In genomic region chr21:29725025-29725736, GRCh38 we compare ENCODE assay signal across 19 cellular contexts.
A peak's percentile ranks its signal among the peaks of the same experiment; 100 is the strongest.
DNase-seq lines count a peak whose midpoint lies in the region; ATAC-seq and TF ChIP-seq lines count a peak whose summit lies in the region.
"Had no signal": no experiment of that assay in that cellular context is flagged by ENCODE, and none has a peak within 500 bp of the region (broad histone marks: within the 10 kb centered on the region; RNA-seq: fewer than 3 reads in every experiment).

No MANE protein-coding gene starts in this region.

- H3K27me3 Mint-ChIP-seq in GM23338 (ENCODE audit: insufficient read depth, low read depth, poor library complexity), result peaks cover 2% of the 10 kb centered on the region
- H3K27me3 Mint-ChIP-seq in CD8-positive, alpha-beta T cell (ENCODE audit: low read depth), result peaks cover 3% of the 10 kb centered on the region
- H3K27me3 Mint-ChIP-seq: B cell had no signal

- H3K4me3 ChIP-seq in GM23338 (no peak overlapping the region), right lobe of liver (peak overlapping the region in 1 of 3 donors; percentile 9)
- H3K4me3 ChIP-seq in CD8-positive, alpha-beta T cell (ENCODE audit: low read depth, low read length), result no peak overlapping the region

- POLR2A ChIA-PET in CD8-positive, alpha-beta T cell (lab: Charles Lee), result no interaction called here

- TF ChIP-seq CTCF in GM23338 (conservative IDR thresholded peaks at IDR 0.05; ENCODE audit: low read depth in 2 of 2), result no peak
- no peak for TF ChIP-seq CTCF in right lobe of liver (IDR thresholded peaks at IDR 0.05)
- no peak for TF ChIP-seq CTCF in CD8-positive, alpha-beta T cell (IDR thresholded peaks at IDR 0.05)

- H3K4me1 ChIP-seq in GM23338 (ENCODE audit: insufficient read depth) (peaks cover 7% of the 10 kb centered on the region; the same call in 1 of the 2 replicates), right lobe of liver (peaks cover 0 to 9% (median 3%) of the 10 kb centered on the region in 4 donors)
- H3K4me1 ChIP-seq in CD8-positive, alpha-beta T cell (ENCODE audit: insufficient read depth, low read length), result no peaks in the 10 kb centered on the region

- DNase-seq in GM23338 (ENCODE audit: low spot score), result no peak
- DNase-seq in NCI-H1930 (lab: John Stamatoyannopoulos, UW), result peak; percentile 78 to 85
- DNase-seq in SHP77 treated with DMSO at 0.1 percent for 48 hours (lab: John Stamatoyannopoulos, UW), result peak; percentile 96
- DNase-seq in right lobe of liver, result peak in 1 of 3 donors; percentile 45
- no peak for DNase-seq in CD8-positive, alpha-beta T cell
- DNase-seq in stimulated activated CD4-positive, alpha-beta T cell treated with anti-CD3 and anti-CD28 coated beads, Interleukin-12 subunit alpha, Interleukin-12 subunit beta, amount 100 ng/mL, for 4 hours, result no peak
- DNase-seq in dermis blood vessel endothelial cell, result no peak
- DNase-seq in activated naive CD4-positive, alpha-beta T cell treated with anti-CD3 and anti-CD28 coated beads, Interleukin-2, amount 50 U/mL, for 16 hours, result no peak
- DNase-seq: CD4-positive, alpha-beta memory T cell; EL; H7; Karpas-422; NCI-H187; NCI-H2171 treated with DMSO at 0.1 percent for 48 hours; NCI-H524; Right ventricle myocardium superior had no signal

- CTCF ChIA-PET in CD8-positive, alpha-beta T cell (lab: Charles Lee), result no interaction called here

- H3K9me2 ChIP-seq in GM23338 (ENCODE audit: insufficient read depth), result peaks cover 10% of the 10 kb centered on the region; the same call in 1 of the 2 replicates

- no peaks in the 10 kb centered on the region for H3K9me3 Mint-ChIP-seq in GM23338
- no peaks in the 10 kb centered on the region for H3K9me3 Mint-ChIP-seq in CD8-positive, alpha-beta T cell
- H3K9me3 Mint-ChIP-seq: T-helper 1 cell treated with Interleukin-12 subunit alpha and Interleukin-12 subunit beta and Interleukin-4 antibody, amounts not matched to agents 30 μg/mL and 1 μg/mL, for 36 hours had no signal

- no peak for ATAC-seq in GM23338
- peak; percentile 97 to 99 (median 98) for ATAC-seq in right lobe of liver
- ATAC-seq in CD8-positive, alpha-beta T cell, result no peak
- ATAC-seq: Panc1 had no signal

- 29% methylated on average over 9 of the region's 9 CpGs for WGBS in right lobe of liver (ENCODE audit: insufficient coverage, low coverage, low lambda C conversion rate, missing lambda C conversion rate)

- H3K79me2 ChIP-seq in GM23338 (replicated peaks; ENCODE audit: insufficient read depth), result no peaks in the 10 kb centered on the region

- no peak overlapping the region for H3K4me2 ChIP-seq in GM23338

- H3K27ac ChIP-seq in GM23338 (ENCODE audit: low read depth) (no peak overlapping the region), right lobe of liver (no peak overlapping the region)
- no peak overlapping the region for H3K27ac ChIP-seq in CD8-positive, alpha-beta T cell (ENCODE audit: low read depth, low read length)

- no peaks in the 10 kb centered on the region for H4K20me1 ChIP-seq in GM23338 (replicated peaks; ENCODE audit: insufficient read depth)

- H3K36me3 ChIP-seq in GM23338 (ENCODE audit: insufficient read depth) (no peaks in the 10 kb centered on the region), right lobe of liver (no peaks in the 10 kb centered on the region)
- no peaks in the 10 kb centered on the region for H3K36me3 ChIP-seq in CD8-positive, alpha-beta T cell (ENCODE audit: insufficient read depth, low read length)

- H3K4me3 Mint-ChIP-seq in GM23338, result no peak overlapping the region
- H3K4me3 Mint-ChIP-seq in CD8-positive, alpha-beta T cell, result no peak overlapping the region
- H3K4me3 Mint-ChIP-seq: B cell; CD4-positive, alpha-beta memory T cell; T-helper 1 cell treated with Interleukin-12 subunit alpha and Interleukin-12 subunit beta and Interleukin-4 antibody, amounts not matched to agents 30 μg/mL and 1 μg/mL, for 36 hours had no signal

- no peaks in the 10 kb centered on the region for H3K36me3 Mint-ChIP-seq in GM23338 (ENCODE audit: low read depth)
- H3K36me3 Mint-ChIP-seq in CD8-positive, alpha-beta T cell, result no peaks in the 10 kb centered on the region
- H3K36me3 Mint-ChIP-seq: CD4-positive, alpha-beta memory T cell had no signal

- no peaks in the 10 kb centered on the region for H3K27me3 ChIP-seq in GM23338 (ENCODE audit: insufficient read depth)
- no peaks in the 10 kb centered on the region for H3K27me3 ChIP-seq in right lobe of liver
- H3K27me3 ChIP-seq in CD8-positive, alpha-beta T cell (ENCODE audit: insufficient read depth, low read length), result no peaks in the 10 kb centered on the region

- no peak for TF ChIP-seq POLR2A in right lobe of liver (IDR thresholded peaks at IDR 0.05)

- no peaks in the 10 kb centered on the region for H3F3A ChIP-seq in GM23338 (replicated peaks; ENCODE audit: low read depth)

- peak overlapping the region; percentile 29; the same call in 1 of the 2 replicates for H2AFZ ChIP-seq in GM23338

- peaks cover 21% of the 10 kb centered on the region for H3K4me1 Mint-ChIP-seq in GM23338
- H3K4me1 Mint-ChIP-seq in CD8-positive, alpha-beta T cell (ENCODE audit: low read depth), result no peaks in the 10 kb centered on the region
- H3K4me1 Mint-ChIP-seq: B cell; CD4-positive, alpha-beta memory T cell had no signal

- H3K9me3 ChIP-seq in right lobe of liver, result no peaks in the 10 kb centered on the region
- H3K9me3 ChIP-seq in CD8-positive, alpha-beta T cell (ENCODE audit: low read length), result no peaks in the 10 kb centered on the region

- intact Hi-C loops in right lobe of liver (cut with DNase I), result no loop called here
- intact Hi-C loops in CD8-positive, alpha-beta T cell (cut with DNase I, micrococcal nuclease), result no loop called here

- H3K27ac Mint-ChIP-seq in GM23338, result no peak overlapping the region; the same call in 1 of the 2 replicates
- H3K27ac Mint-ChIP-seq in CD8-positive, alpha-beta T cell, result no peak overlapping the region
- H3K27ac Mint-ChIP-seq: B cell; CD4-positive, alpha-beta memory T cell; T-helper 1 cell treated with Interleukin-12 subunit alpha and Interleukin-12 subunit beta and Interleukin-4 antibody, amounts not matched to agents 30 μg/mL and 1 μg/mL, for 36 hours had no signal

TF ChIP-seq in GM23338, 12 proteins besides CTCF, POLR2A, EP300 and RAD21:
- no peak for TF ChIP-seq CREB1 (CRISPR knock-in tag; IDR thresholded peaks at IDR 0.05; ENCODE audit: low read depth)
- no peak for TF ChIP-seq REST (IDR thresholded peaks at IDR 0.05; ENCODE audit: unreplicated experiment)
- no peak for TF ChIP-seq ZNF114 (CRISPR knock-in tag; IDR thresholded peaks at IDR 0.05)
- no peak for TF ChIP-seq STAT1 (IDR thresholded peaks at IDR 0.05; ENCODE audit: unreplicated experiment)
- TF ChIP-seq JUNB (IDR thresholded peaks at IDR 0.05; ENCODE audit: unreplicated experiment), result no peak

Comparison
In these comparisons a context has a peak if more than half of its experiments do, and no peak if none do; other contexts are left out.
1. ATAC-seq: peak in right lobe of liver (4 of 4); none in GM23338 (single experiment) and CD8-positive, alpha-beta T cell (single experiment).
2. DNase-seq: peak in NCI-H1930 (2 of 2) and SHP77 treated with DMSO at 0.1 percent for 48 hours (single experiment); none in GM23338 (single experiment), CD8-positive, alpha-beta T cell (0 of 7), stimulated activated CD4-positive, alpha-beta T cell treated with anti-CD3 and anti-CD28 coated beads, Interleukin-12 subunit alpha, Interleukin-12 subunit beta, amount 100 ng/mL, for 4 hours (single experiment), dermis blood vessel endothelial cell (single experiment) and activated naive CD4-positive, alpha-beta T cell treated with anti-CD3 and anti-CD28 coated beads, Interleukin-2, amount 50 U/mL, for 16 hours (single experiment).